In the genomic region with DNA sequence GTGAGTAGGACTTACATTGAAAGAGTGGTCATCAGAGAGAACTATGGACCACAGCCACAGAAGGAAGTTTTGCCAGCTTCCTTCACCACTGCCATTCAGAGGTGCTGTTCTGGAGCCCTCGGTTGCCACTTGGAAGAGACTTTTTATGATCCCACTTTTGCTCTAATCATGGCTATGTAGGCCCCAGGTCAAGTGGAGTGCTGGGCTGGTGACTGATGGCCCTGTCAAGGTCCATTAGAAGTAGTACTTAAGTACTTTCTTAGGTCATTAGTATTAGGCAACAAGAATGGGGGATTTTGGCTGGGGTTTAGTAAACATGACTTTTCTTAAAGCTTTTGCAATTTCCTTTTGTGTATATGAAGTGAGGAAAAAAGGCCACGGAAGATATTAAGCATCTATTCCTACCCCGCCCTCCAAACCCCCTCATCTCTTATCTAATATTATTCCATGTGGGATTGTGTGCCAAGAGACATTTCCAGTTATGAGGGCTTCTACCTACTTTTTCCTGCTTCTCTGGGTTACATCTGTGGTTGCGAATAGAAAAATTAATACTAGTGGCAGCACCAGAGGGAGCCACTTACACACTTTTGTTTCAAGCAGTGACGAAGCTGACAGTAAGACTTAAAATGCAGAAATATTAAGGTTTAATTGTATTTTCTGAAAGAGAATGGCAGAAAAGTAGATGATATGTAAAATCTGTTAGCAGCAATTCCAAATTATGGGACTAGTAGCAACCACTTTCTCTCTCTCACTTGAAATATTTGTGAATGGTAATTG, we compare ENCODE assay signal across 9 cellular contexts. TPM values are rescaled to one million over a fixed set of nuclear protein-coding genes. Genes with fewer than 3 reads are reported as not detected.
A peak's percentile ranks its signal among the peaks of the same experiment; 100 is the strongest.
DNase-seq lines count a peak whose midpoint lies in the region; ATAC-seq and TF ChIP-seq lines count a peak whose summit lies in the region.
"Had no signal": no experiment of that assay in that cellular context is flagged by ENCODE, and none has a peak within 500 bp of the region (broad histone marks: within the 10 kb centered on the region; RNA-seq: fewer than 3 reads in every experiment).

No MANE protein-coding gene starts in this region.

- no peaks in the 10 kb centered on the region for H3K36me3 Mint-ChIP-seq in H9 (ENCODE audit: insufficient read depth in 1 of 3, low read depth in 3 of 3)

- no peak overlapping the region for H3K23ac ChIP-seq in H9 (ENCODE audit: insufficient read length, low read depth, low read length)

- TF ChIP-seq CTCF in H9 (conservative IDR thresholded peaks at IDR 0.05) (peak; percentile 47; the same call in 2 of the 3 replicates), fibroblast of pulmonary artery (IDR thresholded peaks at IDR 0.05; ENCODE audit: low read length, missing control alignments) (peak; percentile 42)

- H4K8ac ChIP-seq in H9 (replicated peaks; ENCODE audit: insufficient read length, low read depth, low read length), result no peak overlapping the region

- no peaks in the 10 kb centered on the region; the same call in 1 of the 2 replicates for H3K79me2 ChIP-seq in H9 (ENCODE audit: insufficient read depth, low read length)

- H2AFZ ChIP-seq in H9 (ENCODE audit: low read length), result no peak overlapping the region

- WGBS in H9 (ENCODE audit: extremely low coverage, insufficient read length, low lambda C conversion rate), result no CpG with 5 or more reads among the region's 5 CpGs

- no peak overlapping the region for H3K27ac ChIP-seq in H9 (ENCODE audit: insufficient read length, low read depth, low read length)

- H2BK12ac ChIP-seq in H9 (ENCODE audit: insufficient read length, low read depth, low read length), result no peak overlapping the region

- no peak overlapping the region for H3K18ac ChIP-seq in H9 (ENCODE audit: insufficient read length, low read depth, low read length)

- H3K27ac Mint-ChIP-seq in H9, result peak overlapping the region in 1 of 3 experiments; percentile 76; a peak in 2 of 7 replicates
- H3K27ac Mint-ChIP-seq: dendritic cell treated with granulocyte-macrophage colony-stimulating factor and Interleukin-4, amounts not matched to agents 40 ng/mL and 50 ng/mL, for 4 days had no signal

- H2BK15ac ChIP-seq in H9 (ENCODE audit: low read depth, low read length), result no peak overlapping the region

- H3K9me3 Mint-ChIP-seq in H9, result no peaks in the 10 kb centered on the region
- H3K9me3 Mint-ChIP-seq: dendritic cell treated with granulocyte-macrophage colony-stimulating factor and Interleukin-4, amounts not matched to agents 40 ng/mL and 50 ng/mL, for 4 days had no signal

- H3K9me3 ChIP-seq in H9 (ENCODE audit: control insufficient read depth, low read depth, low read length), result no peaks in the 10 kb centered on the region

- no peaks in the 10 kb centered on the region for H4K20me1 ChIP-seq in H9 (ENCODE audit: control insufficient read depth, insufficient read depth, insufficient read length)

- no peak overlapping the region for H2BK120ac ChIP-seq in H9 (ENCODE audit: low read depth, low read length, poor library complexity, severe bottlenecking)

- no peak overlapping the region for H3K4ac ChIP-seq in H9 (ENCODE audit: low read depth, low read length)

- H2BK5ac ChIP-seq in H9 (ENCODE audit: insufficient read length, low read length), result no peak overlapping the region

- no peak overlapping the region for H2AK5ac ChIP-seq in H9 (ENCODE audit: insufficient read length, low read length)

- H3K4me3 Mint-ChIP-seq in H9, result no peak overlapping the region
- H3K4me3 Mint-ChIP-seq: dendritic cell treated with granulocyte-macrophage colony-stimulating factor and Interleukin-4, amounts not matched to agents 40 ng/mL and 50 ng/mL, for 4 days had no signal

- no peak overlapping the region for H3K14ac ChIP-seq in H9 (ENCODE audit: insufficient read depth, low read length)

- H3K56ac ChIP-seq in H9 (ENCODE audit: insufficient read length, low read depth, low read length), result no peak overlapping the region

- H3K4me2 ChIP-seq in H9 (ENCODE audit: insufficient read depth, insufficient read length, low read length), result no peak overlapping the region

- no peak overlapping the region for H3T11ph ChIP-seq in H9 (ENCODE audit: low read length)

- H3K9ac ChIP-seq in H9 (ENCODE audit: extremely low read depth, insufficient read length, low read length), result no peak overlapping the region

- ATAC-seq in HG02642 (IDR thresholded peaks at IDR 0.05; ENCODE audit: poor library complexity, unreplicated experiment), result no peak
- no peak for ATAC-seq in GM18511 (IDR thresholded peaks at IDR 0.05; ENCODE audit: unreplicated experiment)

- H4K91ac ChIP-seq in H9 (ENCODE audit: insufficient read length, low read depth, low read length), result no peak overlapping the region

- H3K4me3 ChIP-seq in fibroblast of pulmonary artery (replicated peaks; ENCODE audit: low read depth, low read length), result no peak overlapping the region

- no peak overlapping the region for H4K5ac ChIP-seq in H9 (ENCODE audit: insufficient read length, low read depth, low read length)

- peak; percentile 8 for DNase-seq in AG08396 (ENCODE audit: low spot score)
- DNase-seq in H9, result no peak
- DNase-seq in RKO (ENCODE audit: low spot score), result peak; percentile 54
- DNase-seq in fibroblast of pulmonary artery (ENCODE audit: low read depth), result peak; percentile 59
- peak; percentile 53 for DNase-seq in renal cortical epithelial cell (ENCODE audit: low read depth)
- DNase-seq in NCI-H345 treated with DMSO at 0.1 percent for 48 hours (lab: John Stamatoyannopoulos, UW; ENCODE audit: unreplicated experiment), result no peak

- no peaks in the 10 kb centered on the region for H3K27me3 Mint-ChIP-seq in H9 (ENCODE audit: low read depth)
- H3K27me3 Mint-ChIP-seq: dendritic cell treated with granulocyte-macrophage colony-stimulating factor and Interleukin-4, amounts not matched to agents 40 ng/mL and 50 ng/mL, for 4 days had no signal

- H3K4me1 ChIP-seq in H9 (ENCODE audit: insufficient read depth, low read length), result peaks cover 10% of the 10 kb centered on the region; the same call in 1 of the 2 replicates

- H3K4me1 Mint-ChIP-seq in H9, result peaks cover 31 to 36% of the 10 kb centered on the region in 2 experiments

- no peaks in the 10 kb centered on the region for H3K27me3 ChIP-seq in H9 (ENCODE audit: insufficient read depth, low read length)

- no peaks in the 10 kb centered on the region for H3K23me2 ChIP-seq in H9 (ENCODE audit: insufficient read length, low read depth, low read length, poor library complexity, severe bottlenecking)

- no peak overlapping the region for H2BK20ac ChIP-seq in H9 (ENCODE audit: low read depth, low read length, poor library complexity, severe bottlenecking)

- no peaks in the 10 kb centered on the region for H3K79me1 ChIP-seq in H9 (ENCODE audit: insufficient read depth, low read depth, low read length, poor library complexity, severe bottlenecking)

RNA-seq across cellular contexts. Expression of a gene that starts 13.9 kb away (rescaled TPM):
- total RNA-seq in H9 (2021), result 5.2 and 5.5 TPM in 2 replicates
- total RNA-seq in renal cortical epithelial cell, result 8.2 and 20.4 TPM in 2 replicates

Comparison
In these comparisons a context has a peak if more than half of its experiments do, and no peak if none do; other contexts are left out.
1. DNase-seq: peak in AG08396 (single experiment), RKO (single experiment), fibroblast of pulmonary artery (single experiment) and renal cortical epithelial cell (single experiment); none in H9 (single experiment) and NCI-H345 treated with DMSO at 0.1 percent for 48 hours (single experiment).